ENCODE assay signal across 31 cellular contexts in the genomic region with DNA sequence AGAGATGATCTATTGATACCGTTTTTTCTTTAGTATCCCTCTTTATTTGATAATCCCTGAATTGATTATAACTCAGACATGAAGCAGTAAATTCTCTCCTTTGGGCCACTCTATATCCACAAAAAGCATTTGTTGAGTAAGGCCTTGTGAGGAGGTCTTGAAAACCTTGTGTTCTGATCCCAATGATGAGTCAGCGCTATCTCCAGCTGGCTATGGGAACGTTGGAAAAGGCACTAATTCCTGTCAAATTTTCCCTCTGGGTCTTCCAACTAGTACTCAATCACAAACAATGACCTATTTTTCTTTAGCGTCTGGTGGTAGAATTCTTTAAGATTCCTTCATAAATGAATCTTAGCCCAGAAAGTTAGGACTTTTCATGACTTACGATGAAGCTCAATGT.
A peak's percentile ranks its signal among the peaks of the same experiment; 100 is the strongest.
DNase-seq lines count a peak whose midpoint lies in the region; ATAC-seq, FAIRE-seq and TF ChIP-seq lines count a peak whose summit lies in the region.
"Had no signal": no experiment of that assay in that cellular context is flagged by ENCODE, and none has a peak within 500 bp of the region (broad histone marks: within the 10 kb centered on the region; RNA-seq: fewer than 3 reads in every experiment).

No MANE protein-coding gene starts in this region.

- H2BK12ac ChIP-seq in mesenchymal stem cell (ENCODE audit: low read length in 2 of 2): no peak overlapping the region

- 74% methylated on average over 5 of the region's 5 CpGs for WGBS in A549 (ENCODE audit: missing lambda C conversion rate)
- WGBS in mesenchymal stem cell: 67% methylated on average over 4 of the region's 5 CpGs

- H3K4ac ChIP-seq in mesenchymal stem cell (ENCODE audit: low read depth in 1 of 2, low read length in 2 of 2): no peak overlapping the region

- no peak overlapping the region for H4K8ac ChIP-seq in mesenchymal stem cell (ENCODE audit: low read length)

- H3K79me1 ChIP-seq in mesenchymal stem cell (replicated peaks; ENCODE audit: low read length, poor library complexity, severe bottlenecking): no peaks in the 10 kb centered on the region

- no peak overlapping the region for H3K18ac ChIP-seq in mesenchymal stem cell (ENCODE audit: low read depth in 1 of 2, low read length in 2 of 2)

- no peaks in the 10 kb centered on the region for H3K27me3 ChIP-seq in mesenchymal stem cell (ENCODE audit: control insufficient read depth in 1 of 2, insufficient read depth in 1 of 2, low read length in 2 of 2)
- H3K27me3 ChIP-seq: BLaER1 treated with 17β-estradiol and CSF1 and Interleukin-3, amounts not matched to agents 10 nM and 100 nM; cardiac muscle cell; gastroesophageal sphincter; suprapubic skin had no signal

- CTCF ChIA-PET in A549 (lab: Yijun Ruan, JAX): interaction anchor here (0.9 to 5.8 kb wide), 3 partner anchors 25 to 738 kb away, joined by 3 to 29 read pairs (median 5); no protein-coding TSS in a partner anchor

- H3K14ac ChIP-seq in mesenchymal stem cell (ENCODE audit: low read length in 2 of 2): no peak overlapping the region

- H2BK5ac ChIP-seq in mesenchymal stem cell (ENCODE audit: low read depth, low read length, poor library complexity, severe bottlenecking): no peak overlapping the region

- POLR2A ChIA-PET in A549 (lab: Yijun Ruan, JAX): no interaction called here

- no peak overlapping the region for H2AK5ac ChIP-seq in mesenchymal stem cell (ENCODE audit: low read length, severe bottlenecking)

- TF ChIP-seq RAD21 in A549 (conservative IDR thresholded peaks at IDR 0.05 in 1 of 2, IDR thresholded peaks at IDR 0.05 in 1 of 2): no peak

- H3K4me3 ChIP-seq in A549: no peak overlapping the region
- no peak overlapping the region for H3K4me3 ChIP-seq in mesenchymal stem cell (ENCODE audit: insufficient read depth in 1 of 2, low read depth in 1 of 2, low read length in 2 of 2)
- H3K4me3 ChIP-seq: BLaER1 treated with 17β-estradiol and CSF1 and Interleukin-3, amounts not matched to agents 10 nM and 100 nM; cardiac muscle cell; gastroesophageal sphincter; prostate gland; SK-N-MC; suprapubic skin had no signal

- no peaks in the 10 kb centered on the region for H3K9me3 ChIP-seq in A549
- no peaks in the 10 kb centered on the region for H3K9me3 ChIP-seq in mesenchymal stem cell (ENCODE audit: control insufficient read depth, low read length)
- H3K9me3 ChIP-seq: BLaER1 treated with 17β-estradiol and CSF1 and Interleukin-3, amounts not matched to agents 10 nM and 100 nM; gastroesophageal sphincter; prostate gland; suprapubic skin had no signal

- TF ChIP-seq POLR2A in A549 (IDR thresholded peaks at IDR 0.05; ENCODE audit: low read length) (no peak), H54 (IDR thresholded peaks at IDR 0.05; ENCODE audit: low read depth, low read length) (no peak)

- FAIRE-seq in A549 (lab: Jason Lieb, UNC) (no peak), H54 (lab: Jason Lieb, UNC) (peak; percentile 11)
- FAIRE-seq: A204.1, islet of Langerhans had no signal

- H2AFZ ChIP-seq in mesenchymal stem cell (ENCODE audit: low read depth, low read length): no peak overlapping the region

- no peak for TF ChIP-seq CTCF in A549 (IDR thresholded peaks at IDR 0.05)
- TF ChIP-seq CTCF in chondrocyte (IDR thresholded peaks at IDR 0.05): no peak

- no peak overlapping the region for H2BK120ac ChIP-seq in mesenchymal stem cell (ENCODE audit: low read depth, low read length)

- H3K4me3 Mint-ChIP-seq in chondrocyte (ENCODE audit: unreplicated experiment): no peak overlapping the region
- H3K4me3 Mint-ChIP-seq: activated CD4-positive, alpha-beta T cell treated with anti-CD3 and anti-CD28 coated beads for 36 hours; dendritic cell treated with granulocyte-macrophage colony-stimulating factor and Interleukin-4, amounts not matched to agents 40 ng/mL and 50 ng/mL, for 4 days; HFFc6; stimulated activated naive B cell treated with anti-CD40 and anti-IgM and Interleukin-4, amounts not matched to agents 10 μg/mL and 1 μg/mL and 100 μg/mL, for 72 hours; T-helper 17 cell had no signal

- no peaks in the 10 kb centered on the region for H3K9me3 Mint-ChIP-seq in chondrocyte (ENCODE audit: low read depth)
- H3K9me3 Mint-ChIP-seq: dendritic cell treated with granulocyte-macrophage colony-stimulating factor and Interleukin-4, amounts not matched to agents 40 ng/mL and 50 ng/mL, for 4 days; HFFc6 had no signal

- TF ChIP-seq EP300 in A549 (IDR thresholded peaks at IDR 0.05): no peak

- H2BK15ac ChIP-seq in mesenchymal stem cell (ENCODE audit: low read depth, poor library complexity, severe bottlenecking): no peak overlapping the region

- DNase-seq in A549 (ENCODE audit: low read depth in 1 of 2, low spot score in 1 of 2): no peak
- no peak for DNase-seq in H54 (ENCODE audit: insufficient read length, low spot score)
- no peak for DNase-seq in chondrocyte (ENCODE audit: low spot score)
- DNase-seq in mesenchymal stem cell: peak; percentile 52
- no peak for DNase-seq in DMS53 (lab: John Stamatoyannopoulos, UW)
- DNase-seq in retina: no peak
- DNase-seq: activated CD4-positive, alpha-beta T cell treated with anti-CD3 and anti-CD28 coated beads for 36 hours; activated CD8-positive, alpha-beta memory T cell treated with anti-CD3 and anti-CD28 coated beads for 24 hours; activated gamma-delta T cell treated with Interleukin-2 at 50 U/mL for 16 hours; activated T-cell treated with anti-CD3 and anti-CD28 coated beads, Interleukin-2, amount 50 U/mL, for 1 hour; DND-41; HFFc6; NCI-H1105; NCI-H1930; NCI-H345; NCI-H774; stimulated activated CD4-positive, alpha-beta T cell treated with anti-CD3 and anti-CD28 coated beads, Interleukin-4, amount 100 ng/mL, for 1 hour; stimulated activated naive B cell treated with anti-CD40 and anti-IgM and Interleukin-4, amounts not matched to agents 10 μg/mL and 1 μg/mL and 100 μg/mL, for 72 hours; T-helper 17 cell had no signal

- peak overlapping the region; percentile 83 for H3K27ac Mint-ChIP-seq in chondrocyte (ENCODE audit: unreplicated experiment)
- H3K27ac Mint-ChIP-seq: activated CD4-positive, alpha-beta T cell treated with anti-CD3 and anti-CD28 coated beads for 36 hours; dendritic cell treated with granulocyte-macrophage colony-stimulating factor and Interleukin-4, amounts not matched to agents 40 ng/mL and 50 ng/mL, for 4 days; HFFc6; stimulated activated naive B cell treated with anti-CD40 and anti-IgM and Interleukin-4, amounts not matched to agents 10 μg/mL and 1 μg/mL and 100 μg/mL, for 72 hours; T-helper 17 cell had no signal

- ATAC-seq in A549: no peak
- no peak for ATAC-seq in GM21447 (IDR thresholded peaks at IDR 0.05; ENCODE audit: unreplicated experiment)
- ATAC-seq in GM21576 (IDR thresholded peaks at IDR 0.05; ENCODE audit: unreplicated experiment): no peak
- ATAC-seq: activated CD4-positive, alpha-beta T cell treated with anti-CD3 and anti-CD28 coated beads for 36 hours; gastroesophageal sphincter; stimulated activated naive B cell treated with anti-CD40 and anti-IgM and Interleukin-4, amounts not matched to agents 10 μg/mL and 1 μg/mL and 100 μg/mL, for 72 hours; T-helper 17 cell had no signal

- peaks cover 69% of the 10 kb centered on the region for H3K4me1 Mint-ChIP-seq in chondrocyte (ENCODE audit: low read depth)
- H3K4me1 Mint-ChIP-seq: activated CD4-positive, alpha-beta T cell treated with anti-CD3 and anti-CD28 coated beads for 36 hours; stimulated activated naive B cell treated with anti-CD40 and anti-IgM and Interleukin-4, amounts not matched to agents 10 μg/mL and 1 μg/mL and 100 μg/mL, for 72 hours; T-helper 17 cell had no signal

- no peak overlapping the region for H4K91ac ChIP-seq in mesenchymal stem cell (ENCODE audit: low read length)

- H3K36me3 Mint-ChIP-seq in chondrocyte (ENCODE audit: low read depth): no peaks in the 10 kb centered on the region
- H3K36me3 Mint-ChIP-seq: stimulated activated naive B cell treated with anti-CD40 and anti-IgM and Interleukin-4, amounts not matched to agents 10 μg/mL and 1 μg/mL and 100 μg/mL, for 72 hours had no signal

- H3K27ac ChIP-seq in A549: no peak overlapping the region
- no peak overlapping the region for H3K27ac ChIP-seq in mesenchymal stem cell (ENCODE audit: low read length, poor library complexity, severe bottlenecking)
- H3K27ac ChIP-seq: BLaER1 treated with 17β-estradiol and CSF1 and Interleukin-3, amounts not matched to agents 10 nM and 100 nM; cardiac muscle cell; gastroesophageal sphincter; prostate gland; RWPE1; suprapubic skin had no signal

- H3K27me3 Mint-ChIP-seq in chondrocyte (ENCODE audit: low read depth): no peaks in the 10 kb centered on the region
- H3K27me3 Mint-ChIP-seq: stimulated activated naive B cell treated with anti-CD40 and anti-IgM and Interleukin-4, amounts not matched to agents 10 μg/mL and 1 μg/mL and 100 μg/mL, for 72 hours had no signal

- H3K23ac ChIP-seq in mesenchymal stem cell (ENCODE audit: low read length in 2 of 2): no peak overlapping the region

- peak overlapping the region; percentile 26 for H3K9ac ChIP-seq in mesenchymal stem cell (ENCODE audit: low read length)
- H3K9ac ChIP-seq: BLaER1 treated with 17β-estradiol and CSF1 and Interleukin-3, amounts not matched to agents 10 nM and 100 nM had no signal

- H3K36me3 ChIP-seq in mesenchymal stem cell (ENCODE audit: control insufficient read depth in 1 of 2, insufficient read depth in 2 of 2, low read depth in 1 of 2, low read length in 2 of 2): no peaks in the 10 kb centered on the region
- H3K36me3 ChIP-seq: BLaER1 treated with 17β-estradiol and CSF1 and Interleukin-3, amounts not matched to agents 10 nM and 100 nM; cardiac muscle cell; gastroesophageal sphincter; prostate gland; suprapubic skin had no signal

- no peaks in the 10 kb centered on the region for H3K4me1 ChIP-seq in A549
- peaks cover 2% of the 10 kb centered on the region for H3K4me1 ChIP-seq in mesenchymal stem cell (ENCODE audit: control insufficient read depth, insufficient read depth, low read depth, low read length)
- H3K4me1 ChIP-seq: BLaER1 treated with 17β-estradiol and CSF1 and Interleukin-3, amounts not matched to agents 10 nM and 100 nM; prostate gland had no signal

- H3K4me2 ChIP-seq in A549: no peak overlapping the region
- H3K4me2 ChIP-seq in mesenchymal stem cell (ENCODE audit: low read length, poor library complexity, severe bottlenecking): no peak overlapping the region
- H3K4me2 ChIP-seq: BLaER1 treated with 17β-estradiol and CSF1 and Interleukin-3, amounts not matched to agents 10 nM and 100 nM had no signal

TF ChIP-seq in A549, 52 proteins besides CTCF, POLR2A, EP300 and RAD21:
- TF ChIP-seq, protein P1, sequence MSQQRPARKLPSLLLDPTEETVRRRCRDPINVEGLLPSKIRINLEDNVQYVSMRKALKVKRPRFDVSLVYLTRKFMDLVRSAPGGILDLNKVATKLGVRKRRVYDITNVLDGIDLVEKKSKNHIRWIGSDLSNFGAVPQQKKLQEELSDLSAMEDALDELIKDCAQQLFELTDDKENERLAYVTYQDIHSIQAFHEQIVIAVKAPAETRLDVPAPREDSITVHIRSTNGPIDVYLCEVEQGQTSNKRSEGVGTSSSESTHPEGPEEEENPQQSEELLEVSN (IDR thresholded peaks at IDR 0.05; ENCODE audit: borderline replicate concordance, low read depth): no peak
- peak; percentile 88 for TF ChIP-seq MAFK (IDR thresholded peaks at IDR 0.05; ENCODE audit: partially characterized antibody)
TF ChIP-seq in A549: peak in this region for 1.
